ENCODE assay signal across 18 cellular contexts in genomic region chr16:85685251-85685650, GRCh38. TPM values are rescaled to one million over a fixed set of nuclear protein-coding genes. Genes with fewer than 3 reads are reported as not detected.
DNase-seq lines count a peak whose midpoint lies in the region; ATAC-seq, FAIRE-seq and TF ChIP-seq lines count a peak whose summit lies in the region.
"Had no signal": no experiment of that assay in that cellular context is flagged by ENCODE, and none has a peak within 500 bp of the region (broad histone marks: within the 10 kb centered on the region; RNA-seq: fewer than 3 reads in every experiment).

No MANE protein-coding gene starts in this region.

- no peak for TF ChIP-seq POLR2A in HepG2 (IDR thresholded peaks at IDR 0.05; ENCODE audit: insufficient read depth in 1 of 2, low read depth in 2 of 2, low read length in 2 of 2)
- TF ChIP-seq POLR2A in uterus (IDR thresholded peaks at IDR 0.05): no peak

- H3K79me2 ChIP-seq in SU-DHL-6 (ENCODE audit: insufficient read depth, low read length) (peaks cover 52% of the 10 kb centered on the region), HepG2 (ENCODE audit: insufficient read depth, low read length) (peaks cover 2% of the 10 kb centered on the region)

- ATAC-seq in HepG2: no peak
- no peak for ATAC-seq in HG02623 (IDR thresholded peaks at IDR 0.05; ENCODE audit: unreplicated experiment)
- ATAC-seq: CD8-positive, alpha-beta T cell had no signal

- no peak overlapping the region for H3K27ac ChIP-seq in BLaER1 treated with 17β-estradiol and CSF1 and Interleukin-3, amounts not matched to agents 10 nM and 100 nM
- H3K27ac ChIP-seq in HEK293 (ENCODE audit: extremely low read depth, low read depth, low read length) (no peak overlapping the region), SU-DHL-6 (ENCODE audit: low read depth, low read length) (peak overlapping the region; percentile 77), HepG2 (ENCODE audit: extremely low read length, insufficient read depth, low read length) (no peak overlapping the region), uterus (no peak overlapping the region)
- H3K27ac ChIP-seq: GM23248, HL-60, KMS-11 had no signal

- TF ChIP-seq CTCF in HEK293 (tag by site-specific recombination; IDR thresholded peaks at IDR 0.05) (no peak), SU-DHL-6 (IDR thresholded peaks at IDR 0.05; ENCODE audit: insufficient read depth, low read length, poor library complexity, severe bottlenecking) (no peak), HepG2 (CRISPR knock-in tag; IDR thresholded peaks at IDR 0.05) (no peak), uterus (IDR thresholded peaks at IDR 0.05) (no peak)

- H3K4me1 ChIP-seq in BLaER1 treated with 17β-estradiol and CSF1 and Interleukin-3, amounts not matched to agents 10 nM and 100 nM: peaks cover 23 to 60% (median 53%) of the 10 kb centered on the region in 10 experiments; a peak in 19 of 20 replicates
- no peaks in the 10 kb centered on the region; the same call in 1 of the 2 replicates for H3K4me1 ChIP-seq in HEK293 (ENCODE audit: control insufficient read depth, insufficient read depth, low read length)
- peaks cover 29% of the 10 kb centered on the region for H3K4me1 ChIP-seq in HepG2 (ENCODE audit: insufficient read depth, low read length)
- peaks cover 0 to 4% of the 10 kb centered on the region in 2 donors for H3K4me1 ChIP-seq in uterus

- no peak for FAIRE-seq in HepG2 (lab: Jason Lieb, UNC)
- FAIRE-seq: A204.1, D721Med had no signal

- peaks cover 32% of the 10 kb centered on the region for H3F3A ChIP-seq in SU-DHL-6 (ENCODE audit: insufficient read depth)

- no peaks in the 10 kb centered on the region for H3K9me3 ChIP-seq in BLaER1 treated with 17β-estradiol and CSF1 and Interleukin-3, amounts not matched to agents 10 nM and 100 nM (replicated peaks in 1 of 11)
- H3K9me3 ChIP-seq in HEK293 (ENCODE audit: control insufficient read depth, insufficient read depth, low read depth, low read length) (no peaks in the 10 kb centered on the region), SU-DHL-6 (ENCODE audit: insufficient read depth, low read length) (no peaks in the 10 kb centered on the region), HepG2 (ENCODE audit: low read length) (no peaks in the 10 kb centered on the region), uterus (no peaks in the 10 kb centered on the region)

- no TSS peak for BruUV-seq in HepG2 (replicated peaks; lab: Mats Ljungman, UMichigan)

- in situ Hi-C loops in HepG2 (cut with HindIII; ENCODE audit: extremely low pct_ligation_motif_present, low pct_unique_long_range_greater_than_20kb): no loop called here

- TF ChIP-seq EP300 in HepG2 (IDR thresholded peaks at IDR 0.05; ENCODE audit: low read depth in 2 of 2, low read length in 2 of 2) (no peak), HepG2 (CRISPR knock-in tag; IDR thresholded peaks at IDR 0.05; ENCODE audit: borderline replicate concordance) (no peak)

- H2AFZ ChIP-seq in SU-DHL-6 (ENCODE audit: low read depth, low read length, severe bottlenecking) (no peak overlapping the region), HepG2 (ENCODE audit: low read length) (no peak overlapping the region)
- H2AFZ ChIP-seq: GM23248 had no signal

- POLR2A ChIA-PET in HEK293 (lab: Yijun Ruan, JAX) (interaction anchor here (0.6 kb wide), 1 partner anchor 26 kb away, joined by 3 read pairs; no protein-coding TSS in a partner anchor), HepG2 (lab: Yijun Ruan, JAX) (no interaction called here)

- peaks cover 0 to 64% (median 51%) of the 10 kb centered on the region in 11 experiments; a peak in 15 of 22 replicates for H3K36me3 ChIP-seq in BLaER1 treated with 17β-estradiol and CSF1 and Interleukin-3, amounts not matched to agents 10 nM and 100 nM
- H3K36me3 ChIP-seq in HEK293 (ENCODE audit: control insufficient read depth in 2 of 2, insufficient read depth in 1 of 2, low read length in 2 of 2) (peaks cover 24 to 65% of the 10 kb centered on the region in 2 experiments; a peak in 2 of 3 replicates), SU-DHL-6 (ENCODE audit: low read length) (peaks cover 7% of the 10 kb centered on the region; the same call in 1 of the 2 replicates), HepG2 (replicated peaks in 1 of 2; ENCODE audit: control insufficient read depth in 1 of 2, insufficient read depth in 2 of 2, low read length in 2 of 2) (peaks cover 11 to 30% of the 10 kb centered on the region in 2 experiments), uterus (no peaks in the 10 kb centered on the region)

- no peaks in the 10 kb centered on the region for H3K9me2 ChIP-seq in SU-DHL-6 (replicated peaks; ENCODE audit: insufficient read depth, low read length)

- DNase-seq in HepG2 (ENCODE audit: low spot score) (no peak), HCEC 1CT (no peak), uterus (no peak)
- DNase-seq: CD8-positive, alpha-beta T cell; COR-L47; DMS153; DMS79 treated with DMSO at 0.1 percent for 48 hours; GF-D8; GM23248; H7 had no signal

- intact Hi-C loops in HepG2 (cut with micrococcal nuclease; ENCODE audit: unreplicated experiment) (no loop called here), uterus (cut with DNase I; ENCODE audit: low total_unique reads) (no loop called here)

- H3K4me3 ChIP-seq in BLaER1 treated with 17β-estradiol and CSF1 and Interleukin-3, amounts not matched to agents 10 nM and 100 nM: no peak overlapping the region
- H3K4me3 ChIP-seq in HEK293 (ENCODE audit: low read depth, low read length) (no peak overlapping the region), SU-DHL-6 (ENCODE audit: insufficient read depth, low read length, poor library complexity, severe bottlenecking) (no peak overlapping the region), HepG2 (replicated peaks in 1 of 3; ENCODE audit: insufficient read depth in 1 of 3, low read depth in 2 of 3, low read length in 3 of 3) (no peak overlapping the region), uterus (no peak overlapping the region)
- H3K4me3 ChIP-seq: GM23248 had no signal

- peak overlapping the region in 1 of 11 experiments; percentile 21; a peak in 2 of 22 replicates for H3K9ac ChIP-seq in BLaER1 treated with 17β-estradiol and CSF1 and Interleukin-3, amounts not matched to agents 10 nM and 100 nM
- H3K9ac ChIP-seq in SU-DHL-6 (ENCODE audit: low read length) (no peak overlapping the region), HepG2 (ENCODE audit: insufficient read depth, low read depth, low read length) (no peak overlapping the region)
- H3K9ac ChIP-seq: GM23248, KMS-11 had no signal

- peaks cover 0 to 64% (median 51%) of the 10 kb centered on the region in 11 experiments; a peak in 14 of 22 replicates for H4K20me1 ChIP-seq in BLaER1 treated with 17β-estradiol and CSF1 and Interleukin-3, amounts not matched to agents 10 nM and 100 nM
- H4K20me1 ChIP-seq in SU-DHL-6 (ENCODE audit: low read depth, low read length) (0 out of 2 replicates have a peak, but pooled peaks cover 4% of the 10 kb centered on the region), HepG2 (ENCODE audit: insufficient read depth, low read length) (no peaks in the 10 kb centered on the region; the same call in 1 of the 2 replicates)

- 100% methylated on average over 2 of the region's 2 CpGs for WGBS in HepG2 (ENCODE audit: low lambda C conversion rate)

- TF ChIP-seq RAD21 in HepG2 (CRISPR knock-in tag; IDR thresholded peaks at IDR 0.05): no peak

- H3K4me2 ChIP-seq in BLaER1 treated with 17β-estradiol and CSF1 and Interleukin-3, amounts not matched to agents 10 nM and 100 nM: peak overlapping the region in 8 of 11 experiments; percentile 83 to 99 (median 90); a peak in 16 of 22 replicates
- H3K4me2 ChIP-seq in SU-DHL-6 (ENCODE audit: low read depth, low read length, poor library complexity, severe bottlenecking): no peak overlapping the region
- no peak overlapping the region for H3K4me2 ChIP-seq in HepG2 (ENCODE audit: low read depth, low read length)
- H3K4me2 ChIP-seq: KMS-11 had no signal

- CTCF ChIA-PET in HEK293 (lab: Yijun Ruan, JAX): interaction anchor here (0.6 to 2.6 kb wide), 3 partner anchors 10 to 32 kb away, joined by 3 to 23 read pairs (median 9); no protein-coding TSS in a partner anchor
- CTCF ChIA-PET in HepG2 (lab: Yijun Ruan, JAX; ENCODE audit: low intra/inter-chr PET ratio, low total read pairs): no interaction called here

- H3K27me3 ChIP-seq in BLaER1 treated with 17β-estradiol and CSF1 and Interleukin-3, amounts not matched to agents 10 nM and 100 nM: no peaks in the 10 kb centered on the region
- H3K27me3 ChIP-seq in SU-DHL-6 (ENCODE audit: low read length) (no peaks in the 10 kb centered on the region), HepG2 (ENCODE audit: control insufficient read depth in 1 of 2, insufficient read depth in 2 of 2, low read length in 2 of 2) (peaks cover 0 to 9% of the 10 kb centered on the region in 2 experiments; a peak in 3 of 5 replicates), uterus (no peaks in the 10 kb centered on the region)

TF ChIP-seq in HEK293, 187 proteins besides CTCF, POLR2A, EP300 and RAD21:
- TF ChIP-seq ZNF121 (tag by site-specific recombination; IDR thresholded peaks at IDR 0.05) (peak; percentile 83), ZSCAN16 (tag by site-specific recombination; IDR thresholded peaks at IDR 0.05) (no peak)

TF ChIP-seq in HepG2, 621 proteins besides CTCF, POLR2A, EP300 and RAD21 (continues in another document):
- TF ChIP-seq ATF7 (IDR thresholded peaks at IDR 0.05): peak; percentile 5; the same call in 1 of the 2 replicates
- no peak for TF ChIP-seq ATF7 (CRISPR knock-in tag; IDR thresholded peaks at IDR 0.05)

RNA-seq across cellular contexts. Expression of gene GINS2, which starts 3.5 kb away (rescaled TPM):
- 48.3 and 61.7 TPM in 2 replicates for total RNA-seq in HepG2 (2016; rRNA removed; fragmentation: Illumina TruSeq; extraction: Trizol)
- total RNA-seq in HepG2 (2016; cell fraction: cytosol; rRNA removed; fragmentation: Illumina TruSeq; extraction: Trizol; ENCODE audit: low read depth): 23.8 and 27.0 TPM in 2 replicates
- total RNA-seq in HepG2 (2016; cell fraction: insoluble cytoplasmic fraction; rRNA removed; fragmentation: Illumina TruSeq; extraction: Trizol): 48.0 and 66.5 TPM in 2 replicates
- 37.7 and 42.3 TPM in 2 replicates for total RNA-seq in HepG2 (2016; cell fraction: membrane; rRNA removed; fragmentation: Illumina TruSeq; extraction: Trizol)
- total RNA-seq in HepG2 (2016; cell fraction: nucleus; rRNA removed; fragmentation: Illumina TruSeq; extraction: Trizol): 23.1 and 24.3 TPM in 2 replicates
- 7.7 and 10.6 TPM in 2 replicates for polyA plus RNA-seq in HepG2 (2011; rRNA removed)
- 8.9 and 11.0 TPM in 2 replicates for polyA plus RNA-seq in HepG2 (2011; cell fraction: cytosol; rRNA removed)
- 3.9 and 4.5 TPM in 2 replicates for polyA plus RNA-seq in HepG2 (2011; cell fraction: nucleus; rRNA removed)
- polyA plus RNA-seq in HepG2 (2012): 5.7 and 16.9 TPM in 2 replicates
- polyA plus RNA-seq in HepG2 (2016; cell fraction: cytosol; fragmentation: Illumina TruSeq; extraction: Trizol; ENCODE audit: low read depth): 28.1 and 34.5 TPM in 2 replicates
- 76.0 and 95.5 TPM in 2 replicates for polyA plus RNA-seq in HepG2 (2016; cell fraction: insoluble cytoplasmic fraction; fragmentation: Illumina TruSeq; extraction: Trizol; ENCODE audit: low read depth)
- 36.4 and 39.0 TPM in 2 replicates for polyA plus RNA-seq in HepG2 (2016; cell fraction: membrane; fragmentation: Illumina TruSeq; extraction: Trizol; ENCODE audit: low read depth)
- polyA plus RNA-seq in HepG2 (2016; cell fraction: nucleus; fragmentation: Illumina TruSeq; extraction: Trizol; ENCODE audit: insufficient read depth, low read depth): 38.9 and 39.5 TPM in 2 replicates
- polyA minus RNA-seq in HepG2 (2011; rRNA and poly(A)+ RNA removed; ENCODE audit: low replicate concordance): 7.2 and 33.6 TPM in 2 replicates
- 3.9 and 4.1 TPM in 2 replicates for polyA minus RNA-seq in HepG2 (2011; cell fraction: cytosol; rRNA and poly(A)+ RNA removed)
- polyA minus RNA-seq in HepG2 (2011; cell fraction: nucleus; rRNA and poly(A)+ RNA removed): 4.7 and 6.2 TPM in 2 replicates
- total RNA-seq in uterus: 10 to 100 TPM in 1 of 4 donors, 1 to 10 TPM in 1, not detected in 2; 2.0 to 10.4 TPM

Comparison
In these comparisons a context has a peak if more than half of its experiments do, and no peak if none do; other contexts are left out.
1. H3K4me2 ChIP-seq: peak in BLaER1 treated with 17β-estradiol and CSF1 and Interleukin-3, amounts not matched to agents 10 nM and 100 nM (8 of 11); none in SU-DHL-6 (single experiment) and HepG2 (single experiment).